ENCODE assay signal across 9 cellular contexts in the genomic region with DNA sequence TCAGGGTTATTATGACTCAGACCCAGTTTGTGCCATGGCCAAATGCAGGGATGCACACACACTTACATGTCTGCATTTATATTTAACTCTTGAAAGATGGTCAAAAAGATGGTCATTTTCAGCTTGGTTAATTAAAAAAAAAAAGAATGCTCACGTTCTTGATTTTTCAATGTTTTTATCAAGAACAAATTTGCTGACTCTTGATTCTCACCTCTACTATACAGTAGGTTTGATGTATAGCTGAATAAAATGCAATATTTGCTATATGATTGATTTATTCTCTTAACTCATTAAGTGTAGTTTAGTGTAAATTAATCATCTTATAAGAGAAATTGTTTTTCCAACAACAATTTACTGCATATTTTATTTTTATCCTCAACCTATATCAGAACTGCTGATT.
"Had no signal": no experiment of that assay in that cellular context is flagged by ENCODE, and none has a peak within 500 bp of the region (broad histone marks: within the 10 kb centered on the region; RNA-seq: fewer than 3 reads in every experiment).

No MANE protein-coding gene starts in this region.

- DNase-seq: GM23248, GOT3, H7, HFFc6, KBM-7 had no signal

- H3K9me3 ChIP-seq: HAP-1 had no signal

- H3K9ac ChIP-seq: GM23248, KMS-11 had no signal

- FAIRE-seq: HTR-8/SVneo had no signal

- ATAC-seq: HCT116 had no signal

- H3K36me3 ChIP-seq: HAP-1 had no signal

- H3K27ac ChIP-seq: GM23248, KMS-11 had no signal

- H3K4me3 ChIP-seq: GM23248, HAP-1 had no signal

- H2AFZ ChIP-seq: GM23248 had no signal

- H3K4me2 ChIP-seq: KMS-11 had no signal
